In genomic region chr5:1594336-1595106, GRCh38 we compare ENCODE assay signal across 1 cellular context.
TF ChIP-seq lines count a peak whose summit lies in the region.

No MANE protein-coding gene starts in this region.

TF ChIP-seq in H1, 55 proteins besides CTCF, POLR2A, EP300 and RAD21 (continued from another document):
- TF ChIP-seq E2F6 (IDR thresholded peaks at IDR 0.05) (peak; percentile 84), ASH2L (IDR thresholded peaks at IDR 0.05; ENCODE audit: low read length) (peak; percentile 41), PHF8 (conservative IDR thresholded peaks at IDR 0.05; ENCODE audit: low read depth, low read length) (no peak), MAFK (IDR thresholded peaks at IDR 0.05; ENCODE audit: low read depth, low read length) (no peak), CBX8 (IDR thresholded peaks at IDR 0.05; ENCODE audit: borderline replicate concordance, low read depth, low read length) (no peak), SRF (IDR thresholded peaks at IDR 0.05; ENCODE audit: low read depth, low read length) (no peak), JUN (IDR thresholded peaks at IDR 0.05; ENCODE audit: low read depth, low read length) (no peak), CREB1 (IDR thresholded peaks at IDR 0.05) (peak; percentile 27; the same call in 1 of the 2 replicates), USF2 (IDR thresholded peaks at IDR 0.05; ENCODE audit: low read length) (no peak), CHD2 (IDR thresholded peaks at IDR 0.05; ENCODE audit: low read length) (no peak), CHD7 (IDR thresholded peaks at IDR 0.05; ENCODE audit: insufficient replicate concordance, low read length) (no peak), KDM1A (IDR thresholded peaks at IDR 0.05; ENCODE audit: borderline replicate concordance, low read length) (peak; percentile 66; the same call in 1 of the 2 replicates), BACH1 (IDR thresholded peaks at IDR 0.05; ENCODE audit: low read length) (no peak), CTBP2 (IDR thresholded peaks at IDR 0.05; ENCODE audit: borderline replicate concordance, insufficient read depth, insufficient read length, low read length) (no peak), BCL11A (IDR thresholded peaks at IDR 0.05; ENCODE audit: low read depth in 2 of 2, low read length in 2 of 2) (no peak), YY1 (IDR thresholded peaks at IDR 0.05; ENCODE audit: low read depth, low read length) (peak; percentile 76), CBX5 (IDR thresholded peaks at IDR 0.05; ENCODE audit: low read depth, low read length) (no peak), GTF2F1 (IDR thresholded peaks at IDR 0.05; ENCODE audit: borderline replicate concordance, low read depth, low read length) (no peak), NANOG (IDR thresholded peaks at IDR 0.05; ENCODE audit: insufficient read depth, low read depth, low read length, poor library complexity, severe bottlenecking) (no peak), POU5F1 (IDR thresholded peaks at IDR 0.05; ENCODE audit: low read depth, low read length) (no peak), HDAC2 (IDR thresholded peaks at IDR 0.05; ENCODE audit: borderline replicate concordance in 1 of 2, low read depth in 2 of 2, low read length in 2 of 2) (no peak; a peak in 1 of 4 replicates), RFX5 (IDR thresholded peaks at IDR 0.05; ENCODE audit: borderline replicate concordance, low read depth, low read length) (no peak), SP2 (IDR thresholded peaks at IDR 0.05; ENCODE audit: low read length) (no peak), RXRA (IDR thresholded peaks at IDR 0.05; ENCODE audit: insufficient read depth, low read depth, low read length) (0 out of 2 replicates have a peak, but pooled peaks have one; percentile 33), CHD1 (IDR thresholded peaks at IDR 0.05; ENCODE audit: low read depth, low read length) (no peak), POLR2AphosphoS5 (IDR thresholded peaks at IDR 0.05; ENCODE audit: low read depth, low read length) (peak; percentile 68), TAF1 (IDR thresholded peaks at IDR 0.05; ENCODE audit: low read depth, low read length) (peak; percentile 63), TCF12 (IDR thresholded peaks at IDR 0.05; ENCODE audit: low read depth, low read length) (0 out of 2 replicates have a peak, but pooled peaks have one; percentile 50), KDM5A (IDR thresholded peaks at IDR 0.05; ENCODE audit: low read length) (no peak), FOSL1 (IDR thresholded peaks at IDR 0.05; ENCODE audit: insufficient read depth, low read depth, low read length) (no peak), TEAD4 (IDR thresholded peaks at IDR 0.05; ENCODE audit: low read depth, low read length) (no peak; the same call in 1 of the 2 replicates), ZNF274 (IDR thresholded peaks at IDR 0.05; ENCODE audit: borderline replicate concordance, extremely low read depth, low read length) (no peak), GABPA (IDR thresholded peaks at IDR 0.05; ENCODE audit: borderline replicate concordance, insufficient read depth, low read length) (no peak), ATF3 (IDR thresholded peaks at IDR 0.05; ENCODE audit: insufficient read depth, low read depth, low read length) (no peak), EZH2 (IDR thresholded peaks at IDR 0.05; ENCODE audit: low read depth, low read length, severe bottlenecking) (no peak), TBP (IDR thresholded peaks at IDR 0.05; ENCODE audit: low read depth, low read length) (no peak), SIX5 (IDR thresholded peaks at IDR 0.05; ENCODE audit: low read depth, low read length) (no peak), SIN3A (conservative IDR thresholded peaks at IDR 0.05 in 1 of 2, IDR thresholded peaks at IDR 0.05 in 1 of 2; ENCODE audit: low read depth in 1 of 2, low read length in 2 of 2) (no peak), BRCA1 (IDR thresholded peaks at IDR 0.05; ENCODE audit: low read depth, low read length) (no peak), SIRT6 (IDR thresholded peaks at IDR 0.05; ENCODE audit: low read length) (no peak), NRF1 (IDR thresholded peaks at IDR 0.05; ENCODE audit: low read depth, low read length) (peak; percentile 86), RNF2 (IDR thresholded peaks at IDR 0.05; ENCODE audit: borderline replicate concordance, low read depth, low read length, missing control alignments, poor library complexity, severe bottlenecking) (no peak), MAX (IDR thresholded peaks at IDR 0.05) (peak; percentile 87), HDAC6 (IDR thresholded peaks at IDR 0.05; ENCODE audit: low read depth, low read length) (no peak), EGR1 (IDR thresholded peaks at IDR 0.05; ENCODE audit: borderline replicate concordance, low read depth, low read length) (no peak), SAP30 (IDR thresholded peaks at IDR 0.05; ENCODE audit: insufficient read depth, insufficient replicate concordance, low read length) (no peak), TAF7 (optimal IDR thresholded peaks at IDR 0.05; ENCODE audit: borderline replicate concordance, low read depth, low read length) (no peak)
